24 cellular contexts compared by ENCODE assay signal in the genomic region with DNA sequence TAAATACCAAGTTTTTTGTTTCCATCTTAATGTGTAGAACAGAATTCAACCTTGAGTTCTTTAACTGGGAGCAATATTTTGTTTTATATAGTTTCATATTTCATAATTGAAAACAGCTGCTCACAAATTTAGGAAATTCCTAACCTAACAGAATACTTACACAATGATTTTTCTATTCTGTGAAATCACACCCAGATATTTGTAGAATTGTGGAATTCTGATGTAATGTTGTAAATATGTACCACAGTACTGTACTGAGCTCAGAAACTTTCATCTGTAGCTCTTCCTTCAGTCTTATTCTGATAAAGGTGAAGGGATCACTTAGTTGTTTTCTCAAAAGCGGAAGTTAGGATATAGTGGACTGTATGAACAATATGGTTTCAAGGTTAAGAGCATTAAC.
DNase-seq lines count a peak whose midpoint lies in the region; TF ChIP-seq lines count a peak whose summit lies in the region.
"Had no signal": no experiment of that assay in that cellular context is flagged by ENCODE, and none has a peak within 500 bp of the region (broad histone marks: within the 10 kb centered on the region; RNA-seq: fewer than 3 reads in every experiment).

No MANE protein-coding gene starts in this region.

- H2BK12ac ChIP-seq in mesenchymal stem cell (ENCODE audit: low read length in 2 of 2): no peak overlapping the region

- TF ChIP-seq POLR2A in thyroid gland (IDR thresholded peaks at IDR 0.05): no peak

- H2AFZ ChIP-seq in GM23248: peak overlapping the region; percentile 35; the same call in 1 of the 2 replicates
- no peak overlapping the region for H2AFZ ChIP-seq in mesenchymal stem cell (ENCODE audit: low read depth, low read length)

- H3K36me3 ChIP-seq in GM23248 (ENCODE audit: low read depth) (no peaks in the 10 kb centered on the region), mesenchymal stem cell (ENCODE audit: control insufficient read depth in 1 of 2, insufficient read depth in 2 of 2, low read depth in 1 of 2, low read length in 2 of 2) (no peaks in the 10 kb centered on the region), thyroid gland (no peaks in the 10 kb centered on the region)
- H3K36me3 ChIP-seq: lower lobe of right lung, right atrium auricular region had no signal

- peak overlapping the region; percentile 30 for H3K27ac ChIP-seq in GM23248
- H3K27ac ChIP-seq in mesenchymal stem cell (ENCODE audit: low read length, poor library complexity, severe bottlenecking): peak overlapping the region; percentile 32
- no peak overlapping the region for H3K27ac ChIP-seq in thyroid gland
- H3K27ac ChIP-seq in coronary artery: no peak overlapping the region
- H3K27ac ChIP-seq: lower lobe of right lung, right atrium auricular region had no signal

- TF ChIP-seq CTCF in AG09309 (IDR thresholded peaks at IDR 0.05; ENCODE audit: control insufficient read depth, insufficient read depth, low read depth, low read length, missing control alignments): no peak
- TF ChIP-seq CTCF in thyroid gland (IDR thresholded peaks at IDR 0.05): no peak
- no peak for TF ChIP-seq CTCF in coronary artery (IDR thresholded peaks at IDR 0.05)

- intact Hi-C loops in thyroid gland (cut with DNase I): no loop called here

- H3K9me2 ChIP-seq in GM23248 (ENCODE audit: insufficient read depth): no peaks in the 10 kb centered on the region

- in situ Hi-C loops in GM23248 (cut with MboI): no loop called here

- H3K18ac ChIP-seq in mesenchymal stem cell (ENCODE audit: low read depth in 1 of 2, low read length in 2 of 2): no peak overlapping the region

- H3K4me1 ChIP-seq in GM23248 (ENCODE audit: insufficient read depth) (peaks cover 17% of the 10 kb centered on the region), mesenchymal stem cell (ENCODE audit: control insufficient read depth, insufficient read depth, low read depth, low read length) (no peaks in the 10 kb centered on the region), thyroid gland (no peaks in the 10 kb centered on the region)
- H3K4me1 ChIP-seq: lower lobe of right lung, right atrium auricular region had no signal

- no peaks in the 10 kb centered on the region for H4K20me1 ChIP-seq in GM23248 (ENCODE audit: insufficient read depth)

- peak overlapping the region; percentile 46 for H3K4me2 ChIP-seq in GM23248 (ENCODE audit: unreplicated experiment)
- no peak overlapping the region for H3K4me2 ChIP-seq in mesenchymal stem cell (ENCODE audit: low read length, poor library complexity, severe bottlenecking)

- no peak overlapping the region for H3K4ac ChIP-seq in mesenchymal stem cell (ENCODE audit: low read depth in 1 of 2, low read length in 2 of 2)

- H3K27me3 ChIP-seq in GM23248 (replicated peaks; ENCODE audit: insufficient read depth) (no peaks in the 10 kb centered on the region), mesenchymal stem cell (ENCODE audit: control insufficient read depth in 1 of 2, insufficient read depth in 1 of 2, low read length in 2 of 2) (peaks cover 0 to 4% of the 10 kb centered on the region in 2 experiments), thyroid gland (no peaks in the 10 kb centered on the region)
- H3K27me3 ChIP-seq: right atrium auricular region had no signal

- H2AK5ac ChIP-seq in mesenchymal stem cell (ENCODE audit: low read length, severe bottlenecking): no peak overlapping the region

- no peaks in the 10 kb centered on the region for H3K9me3 ChIP-seq in GM23248 (ENCODE audit: low read depth)
- H3K9me3 ChIP-seq in mesenchymal stem cell (ENCODE audit: control insufficient read depth, low read length): no peaks in the 10 kb centered on the region
- no peaks in the 10 kb centered on the region for H3K9me3 ChIP-seq in thyroid gland
- H3K9me3 ChIP-seq: lower lobe of right lung, right atrium auricular region had no signal

- H3F3A ChIP-seq in GM23248 (ENCODE audit: insufficient read depth): peaks cover 6% of the 10 kb centered on the region

- no peak overlapping the region for H2BK120ac ChIP-seq in mesenchymal stem cell (ENCODE audit: low read depth, low read length)

- DNase-seq in AG09309 (ENCODE audit: low read depth) (peak; percentile 31), GM23248 (peak; percentile 66), epidermal melanocyte (ENCODE audit: insufficient read length, low spot score) (peak; percentile 19), mesenchymal stem cell (no peak), thyroid gland (no peak), coronary artery (ENCODE audit: low spot score) (no peak), NCI-H526 treated with DMSO at 0.1 percent for 48 hours (lab: John Stamatoyannopoulos, UW) (no peak), COLO829 (ENCODE audit: low spot score) (no peak)
- DNase-seq: activated B cell treated with CpG ODN at 0.5 μM for 24 hours; activated CD4-positive, alpha-beta T cell treated with anti-CD3 and anti-CD28 coated beads, Interleukin-2, amount 50 U/mL, for 48 hours; activated T-cell treated with anti-CD3 and anti-CD28 coated beads for 4 hours; anterior cingulate cortex; CD4-positive, alpha-beta memory T cell; DMS53; effector memory CD4-positive, alpha-beta T cell; foreskin melanocyte; hypothalamus; islet precursor cell; KG1; lower lobe of right lung; NCI-H2029; NCI-H446 treated with DMSO at 0.1 percent for 48 hours; stimulated activated CD4-positive, alpha-beta T cell treated with anti-CD3 and anti-CD28 coated beads, Interleukin-15, amount 100 ng/mL, for 24 hours had no signal

- H3K4me3 ChIP-seq in AG09309 (ENCODE audit: control insufficient read depth, low read depth, low read length) (no peak overlapping the region), GM23248 (peak overlapping the region; percentile 36; the same call in 1 of the 2 replicates), mesenchymal stem cell (ENCODE audit: insufficient read depth in 1 of 2, low read depth in 1 of 2, low read length in 2 of 2) (no peak overlapping the region), thyroid gland (replicated peaks in 1 of 3) (no peak overlapping the region), coronary artery (no peak overlapping the region)
- H3K4me3 ChIP-seq: lower lobe of right lung, right atrium auricular region had no signal

- 67 to 78% methylated on average over 1 of the region's 1 CpG for WGBS in GM23248 (ENCODE audit: low coverage in 1 of 2, low lambda C conversion rate in 2 of 2, missing lambda C conversion rate in 2 of 2), 2 experiments
- WGBS in mesenchymal stem cell: 80% methylated on average over 1 of the region's 1 CpG
- WGBS in thyroid gland, 2 donors: 87 to 90% methylated on average over 1 of the region's 1 CpG

- H4K8ac ChIP-seq in mesenchymal stem cell (ENCODE audit: low read length): no peak overlapping the region

- H3K79me2 ChIP-seq in GM23248 (ENCODE audit: insufficient read depth): no peaks in the 10 kb centered on the region

- no peak overlapping the region for H3K9ac ChIP-seq in GM23248
- no peak overlapping the region for H3K9ac ChIP-seq in mesenchymal stem cell (ENCODE audit: low read length)

- no peak overlapping the region for H3K23ac ChIP-seq in mesenchymal stem cell (ENCODE audit: low read length in 2 of 2)

- H4K91ac ChIP-seq in mesenchymal stem cell (ENCODE audit: low read length): no peak overlapping the region

- no peak overlapping the region for H2BK5ac ChIP-seq in mesenchymal stem cell (ENCODE audit: low read depth, low read length, poor library complexity, severe bottlenecking)

- no peak overlapping the region for H3K14ac ChIP-seq in mesenchymal stem cell (ENCODE audit: low read length in 2 of 2)

- no peaks in the 10 kb centered on the region for H3K79me1 ChIP-seq in mesenchymal stem cell (replicated peaks; ENCODE audit: low read length, poor library complexity, severe bottlenecking)

- H2BK15ac ChIP-seq in mesenchymal stem cell (ENCODE audit: low read depth, poor library complexity, severe bottlenecking): no peak overlapping the region

Comparison
In these comparisons a context has a peak if more than half of its experiments do, and no peak if none do; other contexts are left out.
1. DNase-seq: peak in AG09309 (single experiment), GM23248 (single experiment) and epidermal melanocyte (single experiment); none in mesenchymal stem cell (single experiment), thyroid gland (0 of 2), coronary artery (single experiment), NCI-H526 treated with DMSO at 0.1 percent for 48 hours (single experiment) and COLO829 (single experiment).
2. H3K27ac ChIP-seq: peak in GM23248 (single experiment) and mesenchymal stem cell (single experiment); none in thyroid gland (0 of 3) and coronary artery (0 of 2).